In the genomic region with DNA sequence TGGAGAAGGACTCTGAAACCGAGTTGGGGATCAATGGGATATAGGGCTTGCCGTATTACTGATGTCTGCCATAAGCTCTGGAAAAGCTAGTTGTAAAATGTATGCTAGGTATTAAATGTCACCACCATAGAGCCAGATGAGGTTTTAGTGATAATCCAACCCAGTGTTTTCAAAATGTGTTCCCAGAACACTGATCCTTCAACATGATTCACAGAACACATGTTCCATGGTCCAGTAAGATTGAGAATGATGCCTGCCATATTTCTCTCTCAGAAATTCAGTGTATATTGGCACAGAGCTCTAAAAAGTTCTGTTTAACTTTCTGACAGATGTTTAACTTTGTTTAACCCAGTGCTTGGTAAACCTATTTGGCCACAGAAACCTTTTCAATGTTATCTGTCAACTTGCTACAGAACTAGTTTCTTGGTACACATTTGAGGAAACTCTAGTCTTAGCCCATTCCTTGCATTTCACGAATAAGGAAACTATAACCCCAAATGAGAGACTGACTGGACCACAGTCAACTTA, we compare ENCODE assay signal across 13 cellular contexts.
"Had no signal": no experiment of that assay in that cellular context is flagged by ENCODE, and none has a peak within 500 bp of the region (broad histone marks: within the 10 kb centered on the region; RNA-seq: fewer than 3 reads in every experiment).

No MANE protein-coding gene starts in this region.

- DNase-seq: activated CD4-positive, alpha-beta T cell treated with anti-CD3 and anti-CD28 coated beads for 48 hours; activated naive CD4-positive, alpha-beta T cell treated with anti-CD3 and anti-CD28 coated beads for 36 hours; adrenal gland; central memory CD4-positive, alpha-beta T cell; cortex of kidney; effector memory CD4-positive, alpha-beta T cell; glutamatergic neuron; left cardiac atrium; mucosa of descending colon had no signal

- H3K4me1 ChIP-seq: adrenal gland had no signal

- H3K9me3 ChIP-seq: adrenal gland, mucosa of descending colon had no signal

- H3K36me3 ChIP-seq: adrenal gland had no signal

- H3K27ac ChIP-seq: adrenal gland had no signal

- H3K4me3 Mint-ChIP-seq: activated naive CD4-positive, alpha-beta T cell treated with anti-CD3 and anti-CD28 coated beads for 36 hours; natural killer cell treated with Interleukin-12 subunit alpha and Interleukin-12 subunit beta and Interleukin-15 and Interleukin-18, amount 100 ng/mL, for 72 hours; WTC11 had no signal

- H3K27ac Mint-ChIP-seq: activated naive CD4-positive, alpha-beta T cell treated with anti-CD3 and anti-CD28 coated beads for 36 hours; natural killer cell treated with Interleukin-12 subunit alpha and Interleukin-12 subunit beta and Interleukin-15 and Interleukin-18, amount 100 ng/mL, for 72 hours; WTC11 had no signal

- H3K9me3 Mint-ChIP-seq: activated naive CD4-positive, alpha-beta T cell treated with anti-CD3 and anti-CD28 coated beads for 36 hours; natural killer cell treated with Interleukin-12 subunit alpha and Interleukin-12 subunit beta and Interleukin-15 and Interleukin-18, amount 100 ng/mL, for 72 hours; WTC11 had no signal

- H3K4me3 ChIP-seq: adrenal gland, lung, mucosa of descending colon, skin epidermis had no signal

- ATAC-seq: mucosa of descending colon; natural killer cell treated with Interleukin-12 subunit alpha and Interleukin-12 subunit beta and Interleukin-15 and Interleukin-18, amount 100 ng/mL, for 72 hours; WTC11 had no signal

- H3K36me3 Mint-ChIP-seq: natural killer cell treated with Interleukin-12 subunit alpha and Interleukin-12 subunit beta and Interleukin-15 and Interleukin-18, amount 100 ng/mL, for 72 hours; WTC11 had no signal
